ENCODE assay signal across 8 cellular contexts in the genomic region with DNA sequence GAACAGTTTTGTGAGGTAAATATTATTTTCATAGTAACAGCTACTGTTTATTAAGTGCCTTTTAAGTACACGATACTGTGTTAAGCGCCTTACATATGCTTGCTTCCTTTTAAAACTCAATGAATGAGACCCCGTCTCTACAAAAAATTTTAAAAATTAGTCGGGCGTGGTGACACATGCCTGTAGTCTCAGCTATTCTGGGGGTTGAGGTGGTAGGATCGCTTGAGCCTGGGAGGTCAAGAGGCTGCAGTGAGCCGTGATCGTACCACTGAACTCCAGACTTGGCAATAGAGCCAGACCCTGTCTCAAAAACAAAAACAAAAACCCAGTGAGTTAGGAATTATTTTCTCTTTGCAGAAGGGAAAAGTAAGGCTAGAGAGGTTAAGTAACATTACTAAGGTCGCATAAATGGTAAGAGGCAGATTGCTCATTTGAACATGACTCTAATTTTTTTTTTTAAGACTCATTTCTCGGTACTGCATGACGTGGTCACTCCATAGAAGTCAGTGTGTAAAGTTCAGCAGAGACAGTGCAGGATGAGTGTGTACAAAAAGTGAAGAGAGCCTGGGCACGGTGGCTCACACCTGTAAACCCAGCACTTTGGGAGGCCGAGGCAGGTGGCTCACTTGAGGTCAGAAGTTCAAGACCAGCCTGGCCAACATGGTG. TPM values are rescaled to one million over a fixed set of nuclear protein-coding genes. Genes with fewer than 3 reads are reported as not detected.
DNase-seq lines count a peak whose midpoint lies in the region; ATAC-seq and TF ChIP-seq lines count a peak whose summit lies in the region.

No MANE protein-coding gene starts in this region.

- no peak for TF ChIP-seq EP300 in esophagus muscularis mucosa (IDR thresholded peaks at IDR 0.05)

- no peak for TF ChIP-seq POLR2A in esophagus muscularis mucosa (IDR thresholded peaks at IDR 0.05; ENCODE audit: low read depth)
- no peak for TF ChIP-seq POLR2A in gastrocnemius medialis (IDR thresholded peaks at IDR 0.05)
- no peak for TF ChIP-seq POLR2A in prostate gland (IDR thresholded peaks at IDR 0.05)

- TF ChIP-seq CTCF in esophagus muscularis mucosa (IDR thresholded peaks at IDR 0.05) (no peak), gastrocnemius medialis (IDR thresholded peaks at IDR 0.05 in 4 of 5, conservative IDR thresholded peaks at IDR 0.05 in 1 of 5) (no peak), prostate gland (IDR thresholded peaks at IDR 0.05) (no peak)

- H3K27me3 ChIP-seq in esophagus muscularis mucosa (no peaks in the 10 kb centered on the region), gastrocnemius medialis (no peaks in the 10 kb centered on the region), prostate gland (replicated peaks; ENCODE audit: insufficient read depth) (no peaks in the 10 kb centered on the region)

- no peaks in the 10 kb centered on the region for H3K9me3 ChIP-seq in esophagus muscularis mucosa
- no peaks in the 10 kb centered on the region for H3K9me3 ChIP-seq in gastrocnemius medialis
- H3K9me3 ChIP-seq in prostate gland, result no peaks in the 10 kb centered on the region

- no peaks in the 10 kb centered on the region for H3K36me3 ChIP-seq in esophagus muscularis mucosa
- no peaks in the 10 kb centered on the region for H3K36me3 ChIP-seq in gastrocnemius medialis
- no peaks in the 10 kb centered on the region for H3K36me3 ChIP-seq in prostate gland

- peaks cover 9 to 21% (median 15%) of the 10 kb centered on the region in 4 donors for H3K4me1 ChIP-seq in esophagus muscularis mucosa
- peaks cover 11 to 15% of the 10 kb centered on the region in 2 donors for H3K4me1 ChIP-seq in gastrocnemius medialis
- no peaks in the 10 kb centered on the region for H3K4me1 ChIP-seq in prostate gland (replicated peaks)

- intact Hi-C loops in esophagus muscularis mucosa (cut with DNase I), result no loop called here
- intact Hi-C loops in gastrocnemius medialis (cut with DNase I; ENCODE audit: low total_unique reads), result no loop called here
- intact Hi-C loops in prostate gland (cut with DNase I), result no loop called here

- ATAC-seq in gastrocnemius medialis (no peak), GM19467 (IDR thresholded peaks at IDR 0.05; ENCODE audit: unreplicated experiment) (no peak), GM18907 (IDR thresholded peaks at IDR 0.05; ENCODE audit: unreplicated experiment) (no peak)

- DNase-seq in DMS53 (lab: John Stamatoyannopoulos, UW), result peak; percentile 38
- no peak for DNase-seq in DMS53 treated with DMSO at 0.1 percent for 48 hours (lab: John Stamatoyannopoulos, UW; ENCODE audit: unreplicated experiment)
- DNase-seq in RKO (ENCODE audit: low spot score), result peak; percentile 68
- DNase-seq in esophagus muscularis mucosa (ENCODE audit: extremely low spot score), result no peak
- DNase-seq in gastrocnemius medialis, result no peak
- no peak for DNase-seq in prostate gland (ENCODE audit: low spot score)

- peak overlapping the region; percentile 72 to 90 (median 82) for H3K4me3 ChIP-seq in esophagus muscularis mucosa
- peak overlapping the region; percentile 64 to 83 (median 74) for H3K4me3 ChIP-seq in gastrocnemius medialis
- H3K4me3 ChIP-seq in prostate gland, result no peak overlapping the region

- WGBS in esophagus muscularis mucosa, result 84% methylated on average over 13 of the region's 13 CpGs
- 83% methylated on average over 13 of the region's 13 CpGs for WGBS in prostate gland

- in situ Hi-C loops in gastrocnemius medialis (cut with MboI; ENCODE audit: low sequenced_read_pairs in 4 of 4), result no loop called here

- no peak overlapping the region for H3K27ac ChIP-seq in esophagus muscularis mucosa (replicated peaks in 1 of 4)
- peak overlapping the region in 2 of 4 donors; percentile 75 to 85 for H3K27ac ChIP-seq in gastrocnemius medialis
- H3K27ac ChIP-seq in prostate gland, result no peak overlapping the region

RNA-seq across cellular contexts. Expression of a gene that starts 1.1 kb away (rescaled TPM):
- total RNA-seq in esophagus muscularis mucosa (1 to 10 TPM; 3.1 to 6.6 (median 4.1) TPM), gastrocnemius medialis (10 to 100 TPM in 2 of 4 donors, 1 to 10 TPM in 2; 4.3 to 14.3 (median 9.7) TPM), prostate gland (10 to 100 TPM; 11.6 to 13.6 TPM)

Comparison
In these comparisons a context has a peak if more than half of its experiments do, and no peak if none do; other contexts are left out.
1. DNase-seq: peak in DMS53 (single experiment) and RKO (single experiment); none in DMS53 treated with DMSO at 0.1 percent for 48 hours (single experiment), esophagus muscularis mucosa (single experiment), gastrocnemius medialis (0 of 2) and prostate gland (single experiment).
2. H3K4me3 ChIP-seq: peak in esophagus muscularis mucosa (4 of 4) and gastrocnemius medialis (4 of 4); none in prostate gland (0 of 2).